Comparison of ENCODE assay signal across 1 cellular context in the genomic region with DNA sequence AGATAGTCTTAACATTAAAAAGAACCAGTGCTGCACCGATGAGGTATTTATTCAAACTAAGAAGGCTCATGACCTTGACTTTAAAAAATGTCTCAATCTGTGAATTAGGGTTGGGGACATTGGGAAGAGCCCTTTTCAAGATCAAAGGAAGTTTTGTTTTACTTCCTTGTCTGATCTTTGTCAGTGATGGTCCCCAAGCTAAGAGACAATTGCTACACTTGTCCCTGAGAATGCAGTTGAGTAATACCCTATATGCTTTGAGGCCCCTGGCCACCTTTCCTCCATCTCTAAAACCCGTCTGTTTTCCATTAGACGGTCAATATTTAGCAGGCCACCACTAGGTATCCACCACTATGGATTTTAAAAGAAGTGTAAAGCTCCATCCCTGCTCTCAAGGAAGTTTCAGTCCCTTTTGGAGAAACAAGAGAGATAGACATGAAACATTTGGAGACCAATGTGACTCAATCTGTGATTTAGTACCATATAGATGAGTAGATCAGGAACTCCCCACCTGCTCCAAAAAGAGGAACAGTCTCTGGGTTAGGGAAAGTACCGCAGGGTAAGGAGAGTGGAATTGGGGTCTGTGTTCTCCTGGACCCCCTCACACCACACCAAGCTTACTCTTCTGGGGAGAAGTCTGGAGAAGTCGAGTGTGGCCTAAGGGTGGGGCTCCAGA.
A peak's percentile ranks its signal among the peaks of the same experiment; 100 is the strongest.
TF ChIP-seq lines count a peak whose summit lies in the region.

No MANE protein-coding gene starts in this region.

TF ChIP-seq in HepG2, 621 proteins besides CTCF, POLR2A, EP300 and RAD21 (continued from another document and continues in another):
- TF ChIP-seq ZNF441 (CRISPR knock-in tag; IDR thresholded peaks at IDR 0.05; ENCODE audit: borderline replicate concordance) (no peak), NFE2L2 (IDR thresholded peaks at IDR 0.05; ENCODE audit: low read length) (no peak), YEATS2 (CRISPR knock-in tag; IDR thresholded peaks at IDR 0.05; ENCODE audit: borderline replicate concordance) (0 out of 2 replicates have a peak, but pooled peaks have one; percentile 8), ZNF614 (CRISPR knock-in tag; IDR thresholded peaks at IDR 0.05; ENCODE audit: borderline replicate concordance) (peak; percentile 44; the same call in 1 of the 2 replicates), ZNF446 (CRISPR knock-in tag; IDR thresholded peaks at IDR 0.05) (no peak), NFE2L1 (CRISPR knock-in tag; IDR thresholded peaks at IDR 0.05; ENCODE audit: borderline replicate concordance) (no peak), PHF20 (CRISPR knock-in tag; IDR thresholded peaks at IDR 0.05) (no peak), ZNF335 (CRISPR knock-in tag; IDR thresholded peaks at IDR 0.05) (no peak), SMARCC2 (IDR thresholded peaks at IDR 0.05) (no peak), KDM2A (CRISPR knock-in tag; IDR thresholded peaks at IDR 0.05; ENCODE audit: borderline replicate concordance, low read depth) (no peak), FOXA1 (IDR thresholded peaks at IDR 0.05) (no peak), FOXA1 (CRISPR knock-in tag; IDR thresholded peaks at IDR 0.05) (peak; percentile 71; the same call in 1 of the 2 replicates), TCF7 (IDR thresholded peaks at IDR 0.05; ENCODE audit: low read depth) (peak; percentile 97), ZFP36 (IDR thresholded peaks at IDR 0.05; ENCODE audit: borderline replicate concordance, low read depth, low read length, partially characterized antibody) (no peak), RARA (CRISPR knock-in tag; IDR thresholded peaks at IDR 0.05) (peak; percentile 70), TCF12 (IDR thresholded peaks at IDR 0.05) (no peak), TCF12 (CRISPR knock-in tag; IDR thresholded peaks at IDR 0.05) (no peak), NR2F2 (IDR thresholded peaks at IDR 0.05; ENCODE audit: borderline replicate concordance, low read depth) (peak; percentile 79; the same call in 1 of the 2 replicates), ZNF292 (CRISPR knock-in tag; IDR thresholded peaks at IDR 0.05; ENCODE audit: borderline replicate concordance, low read depth) (no peak), ZFP1 (CRISPR knock-in tag; IDR thresholded peaks at IDR 0.05) (no peak), EEA1 (CRISPR knock-in tag; IDR thresholded peaks at IDR 0.05; ENCODE audit: borderline replicate concordance) (no peak), CCDC6 (CRISPR knock-in tag; IDR thresholded peaks at IDR 0.05) (0 out of 2 replicates have a peak, but pooled peaks have one; percentile 63), RCOR2 (CRISPR knock-in tag; IDR thresholded peaks at IDR 0.05) (peak; percentile 96), MYNN (CRISPR knock-in tag; IDR thresholded peaks at IDR 0.05; ENCODE audit: low read depth) (no peak), YY1 (IDR thresholded peaks at IDR 0.05; ENCODE audit: insufficient read depth, insufficient replicate concordance, low read depth, low read length) (peak; percentile 23), ZBTB42 (CRISPR knock-in tag; IDR thresholded peaks at IDR 0.05) (no peak), ZNF747 (CRISPR knock-in tag; IDR thresholded peaks at IDR 0.05; ENCODE audit: borderline replicate concordance) (no peak), ZNF460 (CRISPR knock-in tag; IDR thresholded peaks at IDR 0.05; ENCODE audit: borderline replicate concordance) (no peak), MZF1 (CRISPR knock-in tag; IDR thresholded peaks at IDR 0.05; ENCODE audit: borderline replicate concordance) (no peak), ZNF589 (CRISPR knock-in tag; conservative IDR thresholded peaks at IDR 0.05) (no peak), ZNF143 (CRISPR knock-in tag; IDR thresholded peaks at IDR 0.05) (peak; percentile 34; the same call in 1 of the 2 replicates), PPARG (CRISPR knock-in tag; conservative IDR thresholded peaks at IDR 0.05) (peak; percentile 82), MBNL3 (CRISPR knock-in tag; conservative IDR thresholded peaks at IDR 0.05) (no peak), SIN3A (IDR thresholded peaks at IDR 0.05; ENCODE audit: borderline replicate concordance, low read depth, low read length) (no peak), TGIF2 (CRISPR knock-in tag; IDR thresholded peaks at IDR 0.05) (peak; percentile 60; the same call in 1 of the 2 replicates), SAFB2 (CRISPR knock-in tag; IDR thresholded peaks at IDR 0.05; ENCODE audit: borderline replicate concordance, low read depth) (no peak), SIX4 (CRISPR knock-in tag; IDR thresholded peaks at IDR 0.05) (peak; percentile 66; the same call in 1 of the 2 replicates), ZFP90 (CRISPR knock-in tag; IDR thresholded peaks at IDR 0.05; ENCODE audit: borderline replicate concordance) (0 out of 2 replicates have a peak, but pooled peaks have one; percentile 47), HOXA5 (CRISPR knock-in tag; IDR thresholded peaks at IDR 0.05) (0 out of 2 replicates have a peak, but pooled peaks have one; percentile 48), ZNF451 (CRISPR knock-in tag; IDR thresholded peaks at IDR 0.05) (no peak), KDM5A (IDR thresholded peaks at IDR 0.05; ENCODE audit: borderline replicate concordance, low read length) (no peak), SKI (IDR thresholded peaks at IDR 0.05; ENCODE audit: partially characterized antibody) (peak; percentile 68), KDM6A (CRISPR knock-in tag; IDR thresholded peaks at IDR 0.05; ENCODE audit: low read depth) (peak; percentile 59; the same call in 1 of the 2 replicates), ZNF382 (CRISPR knock-in tag; IDR thresholded peaks at IDR 0.05; ENCODE audit: borderline replicate concordance) (no peak), BRCA1 (CRISPR knock-in tag; IDR thresholded peaks at IDR 0.05) (no peak), ETV5 (CRISPR knock-in tag; IDR thresholded peaks at IDR 0.05; ENCODE audit: borderline replicate concordance) (peak; percentile 67; the same call in 1 of the 2 replicates), SOX13 (IDR thresholded peaks at IDR 0.05) (peak; percentile 94), SOX13 (CRISPR knock-in tag; conservative IDR thresholded peaks at IDR 0.05 in 1 of 2, IDR thresholded peaks at IDR 0.05 in 1 of 2) (peak in 1 of 2 experiments; percentile 99; a peak in 2 of 4 replicates), PHF5A (CRISPR knock-in tag; IDR thresholded peaks at IDR 0.05; ENCODE audit: low read depth, unreplicated experiment) (no peak), FOXJ3 (CRISPR knock-in tag; IDR thresholded peaks at IDR 0.05; ENCODE audit: borderline replicate concordance) (peak; percentile 84; the same call in 1 of the 2 replicates), PCBP1 (IDR thresholded peaks at IDR 0.05; ENCODE audit: borderline replicate concordance, low read depth, low read length) (no peak), ZNF777 (CRISPR knock-in tag; IDR thresholded peaks at IDR 0.05) (peak; percentile 89), ZBTB7B (CRISPR knock-in tag; IDR thresholded peaks at IDR 0.05) (peak; percentile 50; the same call in 1 of the 2 replicates), CHD4 (IDR thresholded peaks at IDR 0.05; ENCODE audit: borderline replicate concordance, low read length) (no peak; the same call in 1 of the 2 replicates), AGO1 (IDR thresholded peaks at IDR 0.05; ENCODE audit: low read depth, low read length, poor library complexity, severe bottlenecking) (no peak), MYC (CRISPR knock-in tag; IDR thresholded peaks at IDR 0.05; ENCODE audit: borderline replicate concordance) (no peak), REL (CRISPR knock-in tag; conservative IDR thresholded peaks at IDR 0.05) (no peak), ELF3 (CRISPR knock-in tag; IDR thresholded peaks at IDR 0.05) (peak; percentile 88), SOX5 (CRISPR knock-in tag; IDR thresholded peaks at IDR 0.05; ENCODE audit: borderline replicate concordance) (peak; percentile 94), ZNF253 (CRISPR knock-in tag; IDR thresholded peaks at IDR 0.05; ENCODE audit: borderline replicate concordance) (no peak), IKZF4 (CRISPR knock-in tag; IDR thresholded peaks at IDR 0.05; ENCODE audit: borderline replicate concordance, low read depth, not compliant biosample characterization) (no peak)
- TF ChIP-seq, protein P1, sequence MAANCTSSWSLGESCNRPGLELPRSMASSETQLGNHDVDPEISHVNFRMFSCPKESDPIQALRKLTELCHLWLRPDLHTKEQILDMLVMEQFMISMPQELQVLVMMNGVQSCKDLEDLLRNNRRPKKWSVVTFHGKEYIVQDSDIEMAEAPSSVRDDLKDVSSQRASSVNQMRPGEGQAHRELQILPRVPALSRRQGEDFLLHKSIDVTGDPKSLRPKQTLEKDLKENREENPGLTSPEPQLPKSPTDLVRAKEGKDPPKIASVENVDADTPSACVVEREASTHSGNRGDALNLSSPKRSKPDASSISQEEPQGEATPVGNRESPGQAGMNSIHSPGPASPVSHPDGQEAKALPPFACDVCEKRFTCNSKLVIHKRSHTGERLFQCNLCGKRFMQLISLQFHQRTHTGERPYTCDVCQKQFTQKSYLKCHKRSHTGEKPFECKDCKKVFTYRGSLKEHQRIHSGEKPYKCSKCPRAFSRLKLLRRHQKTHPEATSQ (CRISPR knock-in tag; IDR thresholded peaks at IDR 0.05; ENCODE audit: borderline replicate concordance): 0 out of 2 replicates have a peak, but pooled peaks have one; percentile 34
- TF ChIP-seq, protein P2, sequence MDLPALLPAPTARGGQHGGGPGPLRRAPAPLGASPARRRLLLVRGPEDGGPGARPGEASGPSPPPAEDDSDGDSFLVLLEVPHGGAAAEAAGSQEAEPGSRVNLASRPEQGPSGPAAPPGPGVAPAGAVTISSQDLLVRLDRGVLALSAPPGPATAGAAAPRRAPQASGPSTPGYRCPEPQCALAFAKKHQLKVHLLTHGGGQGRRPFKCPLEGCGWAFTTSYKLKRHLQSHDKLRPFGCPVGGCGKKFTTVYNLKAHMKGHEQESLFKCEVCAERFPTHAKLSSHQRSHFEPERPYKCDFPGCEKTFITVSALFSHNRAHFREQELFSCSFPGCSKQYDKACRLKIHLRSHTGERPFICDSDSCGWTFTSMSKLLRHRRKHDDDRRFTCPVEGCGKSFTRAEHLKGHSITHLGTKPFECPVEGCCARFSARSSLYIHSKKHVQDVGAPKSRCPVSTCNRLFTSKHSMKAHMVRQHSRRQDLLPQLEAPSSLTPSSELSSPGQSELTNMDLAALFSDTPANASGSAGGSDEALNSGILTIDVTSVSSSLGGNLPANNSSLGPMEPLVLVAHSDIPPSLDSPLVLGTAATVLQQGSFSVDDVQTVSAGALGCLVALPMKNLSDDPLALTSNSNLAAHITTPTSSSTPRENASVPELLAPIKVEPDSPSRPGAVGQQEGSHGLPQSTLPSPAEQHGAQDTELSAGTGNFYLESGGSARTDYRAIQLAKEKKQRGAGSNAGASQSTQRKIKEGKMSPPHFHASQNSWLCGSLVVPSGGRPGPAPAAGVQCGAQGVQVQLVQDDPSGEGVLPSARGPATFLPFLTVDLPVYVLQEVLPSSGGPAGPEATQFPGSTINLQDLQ (CRISPR knock-in tag; IDR thresholded peaks at IDR 0.05): no peak
- TF ChIP-seq, protein P3, sequence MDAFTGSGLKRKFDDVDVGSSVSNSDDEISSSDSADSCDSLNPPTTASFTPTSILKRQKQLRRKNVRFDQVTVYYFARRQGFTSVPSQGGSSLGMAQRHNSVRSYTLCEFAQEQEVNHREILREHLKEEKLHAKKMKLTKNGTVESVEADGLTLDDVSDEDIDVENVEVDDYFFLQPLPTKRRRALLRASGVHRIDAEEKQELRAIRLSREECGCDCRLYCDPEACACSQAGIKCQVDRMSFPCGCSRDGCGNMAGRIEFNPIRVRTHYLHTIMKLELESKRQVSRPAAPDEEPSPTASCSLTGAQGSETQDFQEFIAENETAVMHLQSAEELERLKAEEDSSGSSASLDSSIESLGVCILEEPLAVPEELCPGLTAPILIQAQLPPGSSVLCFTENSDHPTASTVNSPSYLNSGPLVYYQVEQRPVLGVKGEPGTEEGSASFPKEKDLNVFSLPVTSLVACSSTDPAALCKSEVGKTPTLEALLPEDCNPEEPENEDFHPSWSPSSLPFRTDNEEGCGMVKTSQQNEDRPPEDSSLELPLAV (CRISPR knock-in tag; conservative IDR thresholded peaks at IDR 0.05; ENCODE audit: low read depth): no peak
- TF ChIP-seq, protein P4, sequence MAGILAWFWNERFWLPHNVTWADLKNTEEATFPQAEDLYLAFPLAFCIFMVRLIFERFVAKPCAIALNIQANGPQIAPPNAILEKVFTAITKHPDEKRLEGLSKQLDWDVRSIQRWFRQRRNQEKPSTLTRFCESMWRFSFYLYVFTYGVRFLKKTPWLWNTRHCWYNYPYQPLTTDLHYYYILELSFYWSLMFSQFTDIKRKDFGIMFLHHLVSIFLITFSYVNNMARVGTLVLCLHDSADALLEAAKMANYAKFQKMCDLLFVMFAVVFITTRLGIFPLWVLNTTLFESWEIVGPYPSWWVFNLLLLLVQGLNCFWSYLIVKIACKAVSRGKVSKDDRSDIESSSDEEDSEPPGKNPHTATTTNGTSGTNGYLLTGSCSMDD (CRISPR knock-in tag; IDR thresholded peaks at IDR 0.05): no peak
- TF ChIP-seq, protein P5, sequence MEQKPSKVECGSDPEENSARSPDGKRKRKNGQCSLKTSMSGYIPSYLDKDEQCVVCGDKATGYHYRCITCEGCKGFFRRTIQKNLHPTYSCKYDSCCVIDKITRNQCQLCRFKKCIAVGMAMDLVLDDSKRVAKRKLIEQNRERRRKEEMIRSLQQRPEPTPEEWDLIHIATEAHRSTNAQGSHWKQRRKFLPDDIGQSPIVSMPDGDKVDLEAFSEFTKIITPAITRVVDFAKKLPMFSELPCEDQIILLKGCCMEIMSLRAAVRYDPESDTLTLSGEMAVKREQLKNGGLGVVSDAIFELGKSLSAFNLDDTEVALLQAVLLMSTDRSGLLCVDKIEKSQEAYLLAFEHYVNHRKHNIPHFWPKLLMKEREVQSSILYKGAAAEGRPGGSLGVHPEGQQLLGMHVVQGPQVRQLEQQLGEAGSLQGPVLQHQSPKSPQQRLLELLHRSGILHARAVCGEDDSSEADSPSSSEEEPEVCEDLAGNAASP (CRISPR knock-in tag; IDR thresholded peaks at IDR 0.05; ENCODE audit: borderline replicate concordance): peak; percentile 67; the same call in 1 of the 2 replicates
- TF ChIP-seq, protein P6, sequence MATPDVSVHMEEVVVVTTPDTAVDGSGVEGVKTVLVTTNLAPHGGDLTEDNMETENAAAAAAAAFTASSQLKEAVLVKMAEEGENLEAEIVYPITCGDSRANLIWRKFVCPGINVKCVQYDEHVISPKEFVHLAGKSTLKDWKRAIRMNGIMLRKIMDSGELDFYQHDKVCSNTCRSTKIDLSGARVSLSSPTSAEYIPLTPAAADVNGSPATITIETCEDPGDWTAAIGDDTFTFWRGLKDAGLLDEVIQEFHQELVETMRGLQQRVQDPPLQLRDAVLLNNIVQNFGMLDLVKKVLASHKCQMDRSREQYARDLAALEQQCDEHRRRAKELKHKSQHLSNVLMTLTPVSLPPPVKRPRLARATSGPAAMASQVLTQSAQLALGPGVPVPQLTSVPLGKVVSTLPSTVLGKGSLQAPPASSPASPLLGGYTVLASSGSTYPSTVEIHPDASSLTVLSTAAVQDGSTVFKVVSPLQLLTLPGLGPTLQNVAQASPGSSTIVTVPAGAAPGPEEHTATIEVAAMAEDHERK (CRISPR knock-in tag; IDR thresholded peaks at IDR 0.05; ENCODE audit: low read depth): no peak
- TF ChIP-seq, protein P7, sequence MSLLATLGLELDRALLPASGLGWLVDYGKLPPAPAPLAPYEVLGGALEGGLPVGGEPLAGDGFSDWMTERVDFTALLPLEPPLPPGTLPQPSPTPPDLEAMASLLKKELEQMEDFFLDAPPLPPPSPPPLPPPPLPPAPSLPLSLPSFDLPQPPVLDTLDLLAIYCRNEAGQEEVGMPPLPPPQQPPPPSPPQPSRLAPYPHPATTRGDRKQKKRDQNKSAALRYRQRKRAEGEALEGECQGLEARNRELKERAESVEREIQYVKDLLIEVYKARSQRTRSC (CRISPR knock-in tag; IDR thresholded peaks at IDR 0.05; ENCODE audit: low read depth): no peak
